In genomic region chr3:9769012-9769411, GRCh38 we compare ENCODE assay signal across 8 cellular contexts. TPM values are rescaled to one million over a fixed set of nuclear protein-coding genes. Genes with fewer than 3 reads are reported as not detected.
DNase-seq lines count a peak whose midpoint lies in the region; ATAC-seq, FAIRE-seq and TF ChIP-seq lines count a peak whose summit lies in the region.

No MANE protein-coding gene starts in this region.

- POLR2A ChIA-PET in activated naive CD8-positive, alpha-beta T cell treated with anti-CD3 and anti-CD28 coated beads, Interleukin-2, amount 10 ng/mL, durations not matched to agents 7 days and 5 days (lab: Charles Lee), result interaction anchor here (1.0 to 4.6 kb wide), 7 partner anchors 12 to 120 kb away, joined by 4 to 32 read pairs (median 9); partner anchors contain the start of genes ARPC4, MTMR14, OGG1 and TADA3

- DNase-seq in HL-60 (ENCODE audit: low read depth in 1 of 2, low spot score in 1 of 2) (no peak), small intestine (no peak), COR-L47 (lab: John Stamatoyannopoulos, UW) (no peak), NCI-H446 treated with DMSO at 0.1 percent for 48 hours (lab: John Stamatoyannopoulos, UW) (no peak), GM10266 (ENCODE audit: extremely low spot score) (no peak)
- DNase-seq in activated naive CD8-positive, alpha-beta T cell treated with anti-CD3 and anti-CD28 coated beads, Interleukin-2, amount 10 ng/mL, durations not matched to agents 7 days and 5 days, result no peak
- DNase-seq in activated CD4-positive, CD25-positive, alpha-beta regulatory T cell (lab: John Stamatoyannopoulos, UW), result no peak

- peak overlapping the region; percentile 28 for H3K9ac ChIP-seq in iPS-18a (ENCODE audit: low read length)

- H3K9me3 ChIP-seq in iPS-18a (ENCODE audit: control insufficient read depth, low read depth, low read length) (no peaks in the 10 kb centered on the region), small intestine (ENCODE audit: control insufficient read depth, low read depth) (no peaks in the 10 kb centered on the region)

- H3K4me3 ChIP-seq in HL-60 (replicated peaks; ENCODE audit: insufficient read depth, low read length) (peak overlapping the region; percentile 80), iPS-18a (ENCODE audit: low read length) (peak overlapping the region; percentile 46), small intestine (ENCODE audit: low read depth in 1 of 2, low read length in 2 of 2) (peak overlapping the region; percentile 45 to 57)

- WGBS in small intestine, 3 donors, result 43 to 62% (median 51%) methylated on average over 5 of the region's 5 CpGs

- H3K36me3 ChIP-seq in iPS-18a (ENCODE audit: control insufficient read depth, low read depth, low read length) (no peaks in the 10 kb centered on the region), small intestine (ENCODE audit: control insufficient read depth in 2 of 2, insufficient read depth in 2 of 2, low read length in 2 of 2) (no peaks in the 10 kb centered on the region)

- H3K27me3 Mint-ChIP-seq in activated naive CD8-positive, alpha-beta T cell treated with anti-CD3 and anti-CD28 coated beads, Interleukin-2, amount 10 ng/mL, durations not matched to agents 7 days and 5 days, result no peaks in the 10 kb centered on the region

- H3K4me1 Mint-ChIP-seq in activated naive CD8-positive, alpha-beta T cell treated with anti-CD3 and anti-CD28 coated beads, Interleukin-2, amount 10 ng/mL, durations not matched to agents 7 days and 5 days, result peaks cover 33% of the 10 kb centered on the region

- H3K27ac Mint-ChIP-seq in activated naive CD8-positive, alpha-beta T cell treated with anti-CD3 and anti-CD28 coated beads, Interleukin-2, amount 10 ng/mL, durations not matched to agents 7 days and 5 days, result peak overlapping the region; percentile 54

- peak overlapping the region; percentile 64 for H3K27ac ChIP-seq in HL-60 (replicated peaks)
- H3K27ac ChIP-seq in iPS-18a (ENCODE audit: low read length), result no peak overlapping the region
- peak overlapping the region in 1 of 2 donors; percentile 56 for H3K27ac ChIP-seq in small intestine (ENCODE audit: low read depth in 1 of 2, low read length in 1 of 2)

- H3K4me3 Mint-ChIP-seq in activated naive CD8-positive, alpha-beta T cell treated with anti-CD3 and anti-CD28 coated beads, Interleukin-2, amount 10 ng/mL, durations not matched to agents 7 days and 5 days, result peak overlapping the region; percentile 77

- no peak for FAIRE-seq in small intestine (lab: Jason Lieb, UNC)

- H3K9me3 Mint-ChIP-seq in activated naive CD8-positive, alpha-beta T cell treated with anti-CD3 and anti-CD28 coated beads, Interleukin-2, amount 10 ng/mL, durations not matched to agents 7 days and 5 days, result no peaks in the 10 kb centered on the region

- H3K27me3 ChIP-seq in HL-60 (ENCODE audit: insufficient read depth, poor library complexity, severe bottlenecking) (no peaks in the 10 kb centered on the region), iPS-18a (ENCODE audit: control insufficient read depth, insufficient read depth, low read length) (peaks cover 49% of the 10 kb centered on the region), small intestine (ENCODE audit: control insufficient read depth in 2 of 2, insufficient read depth in 2 of 2, low read length in 2 of 2) (no peaks in the 10 kb centered on the region)

- TF ChIP-seq CTCF in HL-60 (IDR thresholded peaks at IDR 0.05; ENCODE audit: insufficient read depth, low read length), result no peak
- TF ChIP-seq CTCF in GM10266 (IDR thresholded peaks at IDR 0.05; ENCODE audit: control insufficient read depth, insufficient read depth, low read depth, missing control alignments), result no peak

- peaks cover 18% of the 10 kb centered on the region for H3K36me3 Mint-ChIP-seq in activated naive CD8-positive, alpha-beta T cell treated with anti-CD3 and anti-CD28 coated beads, Interleukin-2, amount 10 ng/mL, durations not matched to agents 7 days and 5 days

- peaks cover 6% of the 10 kb centered on the region for H3K4me1 ChIP-seq in iPS-18a (ENCODE audit: control insufficient read depth, low read depth, low read length)
- peaks cover 8 to 15% of the 10 kb centered on the region in 2 donors for H3K4me1 ChIP-seq in small intestine (ENCODE audit: control insufficient read depth in 2 of 2, insufficient read depth in 1 of 2, low read depth in 1 of 2, low read length in 1 of 2)

- ATAC-seq in activated naive CD8-positive, alpha-beta T cell treated with anti-CD3 and anti-CD28 coated beads, Interleukin-2, amount 10 ng/mL, durations not matched to agents 7 days and 5 days (ENCODE audit: low read depth), result no peak

RNA-seq across cellular contexts. Expression of gene CAMK1, which starts 0.7 kb away (rescaled TPM):
- total RNA-seq in activated naive CD8-positive, alpha-beta T cell treated with anti-CD3 and anti-CD28 coated beads, Interleukin-2, amount 10 ng/mL, durations not matched to agents 7 days and 5 days, result 10 to 100 TPM; 25.2 to 26.9 TPM
- polyA plus RNA-seq in small intestine, result 10 to 100 TPM; 10.1 to 22.5 (median 17.8) TPM

RNA-seq across cellular contexts. Expression of gene OGG1, which starts 19.3 kb away (rescaled TPM):
- 10 to 100 TPM; 41.3 to 46.1 TPM for total RNA-seq in activated naive CD8-positive, alpha-beta T cell treated with anti-CD3 and anti-CD28 coated beads, Interleukin-2, amount 10 ng/mL, durations not matched to agents 7 days and 5 days
- 10 to 100 TPM; 25.4 to 51.0 (median 35.1) TPM for polyA plus RNA-seq in small intestine

RNA-seq across cellular contexts. Expression of gene TADA3, which starts 23.3 kb away (rescaled TPM):
- 10 to 100 TPM; 71.8 to 73.3 TPM for total RNA-seq in activated naive CD8-positive, alpha-beta T cell treated with anti-CD3 and anti-CD28 coated beads, Interleukin-2, amount 10 ng/mL, durations not matched to agents 7 days and 5 days
- 10 to 100 TPM; 41.1 to 59.0 (median 43.0) TPM for polyA plus RNA-seq in small intestine

RNA-seq across cellular contexts. Expression of gene ARPC4, which starts 23.9 kb away (rescaled TPM):
- 100 to 1,000 TPM; 225 to 227 TPM for total RNA-seq in activated naive CD8-positive, alpha-beta T cell treated with anti-CD3 and anti-CD28 coated beads, Interleukin-2, amount 10 ng/mL, durations not matched to agents 7 days and 5 days
- polyA plus RNA-seq in small intestine, result 100 to 1,000 TPM; 143 to 178 (median 151) TPM

RNA-seq across cellular contexts. Expression of gene BRPF1, which starts 37.5 kb away (rescaled TPM):
- total RNA-seq in activated naive CD8-positive, alpha-beta T cell treated with anti-CD3 and anti-CD28 coated beads, Interleukin-2, amount 10 ng/mL, durations not matched to agents 7 days and 5 days, result 10 to 100 TPM; 57.3 to 58.8 TPM
- polyA plus RNA-seq in small intestine, result 1 to 10 TPM; 5.1 to 8.2 (median 7.0) TPM
